Comparison of ENCODE assay signal across 20 cellular contexts in the genomic region with DNA sequence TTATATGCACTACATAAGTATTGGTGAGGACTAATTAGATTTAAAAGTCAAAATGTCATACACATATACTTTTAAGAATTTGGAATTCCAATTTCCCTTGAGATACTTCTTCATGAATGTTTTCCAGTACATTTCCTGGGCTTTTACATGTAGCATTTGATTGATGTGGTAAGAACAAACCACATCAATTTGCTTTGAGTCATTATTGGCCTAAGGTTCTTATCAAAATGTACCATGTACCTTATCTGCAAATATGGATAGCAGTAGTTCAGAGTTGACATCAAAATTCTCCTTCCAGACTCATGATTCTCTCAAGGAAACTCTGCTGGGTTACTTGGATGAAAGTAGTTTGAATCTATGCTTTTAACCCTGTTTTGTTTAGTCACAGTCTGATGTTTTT. TPM values are rescaled to one million over a fixed set of nuclear protein-coding genes. Genes with fewer than 3 reads are reported as not detected.
DNase-seq lines count a peak whose midpoint lies in the region; ATAC-seq, FAIRE-seq and TF ChIP-seq lines count a peak whose summit lies in the region.
"Had no signal": no experiment of that assay in that cellular context is flagged by ENCODE, and none has a peak within 500 bp of the region (broad histone marks: within the 10 kb centered on the region; RNA-seq: fewer than 3 reads in every experiment).

No MANE protein-coding gene starts in this region.

- H3K4me3 ChIP-seq in A549 (peak overlapping the region; percentile 93; the same call in 1 of the 3 replicates), astrocyte of the cerebellum (ENCODE audit: low read depth, low read length) (peak overlapping the region; percentile 3), mucosa of rectum (ENCODE audit: low read length in 2 of 2) (peak overlapping the region in 1 of 2 donors; percentile 6)
- H3K4me3 ChIP-seq: cardiac muscle cell, pancreas had no signal

- TF ChIP-seq RAD21 in A549 (conservative IDR thresholded peaks at IDR 0.05 in 1 of 2, IDR thresholded peaks at IDR 0.05 in 1 of 2) = no peak

- TF ChIP-seq CTCF in A549 (IDR thresholded peaks at IDR 0.05) = no peak
- no peak for TF ChIP-seq CTCF in astrocyte of the cerebellum (IDR thresholded peaks at IDR 0.05; ENCODE audit: low read depth, low read length, missing control alignments)

- H3K9me3 Mint-ChIP-seq in activated naive CD4-positive, alpha-beta T cell treated with anti-CD3 and anti-CD28 coated beads, Interleukin-2, amount 10 ng/mL, durations not matched to agents 7 days and 5 days = no peaks in the 10 kb centered on the region
- H3K9me3 Mint-ChIP-seq: CD8-positive, alpha-beta T cell; effector memory CD8-positive, alpha-beta T cell; stimulated activated naive B cell treated with anti-CD40 and anti-IgM and Interleukin-4, amounts not matched to agents 10 μg/mL and 1 μg/mL and 100 μg/mL, for 72 hours had no signal

- no peaks in the 10 kb centered on the region for H3K9me3 ChIP-seq in A549
- H3K9me3 ChIP-seq in mucosa of rectum (ENCODE audit: control insufficient read depth in 2 of 2, low read length in 2 of 2) = no peaks in the 10 kb centered on the region
- H3K9me3 ChIP-seq: pancreas had no signal

- peaks cover 14% of the 10 kb centered on the region for H3K36me3 Mint-ChIP-seq in activated naive CD4-positive, alpha-beta T cell treated with anti-CD3 and anti-CD28 coated beads, Interleukin-2, amount 10 ng/mL, durations not matched to agents 7 days and 5 days

- POLR2A ChIA-PET in A549 (lab: Yijun Ruan, JAX) = no interaction called here

- no peak for FAIRE-seq in A549 (lab: Jason Lieb, UNC)
- FAIRE-seq: pancreas had no signal

- TF ChIP-seq EP300 in A549 (IDR thresholded peaks at IDR 0.05) = no peak

- peaks cover 63% of the 10 kb centered on the region for H3K4me1 ChIP-seq in A549
- H3K4me1 ChIP-seq in mucosa of rectum (ENCODE audit: control insufficient read depth in 2 of 2, insufficient read depth in 2 of 2, low read length in 2 of 2) = peaks cover 32 to 66% of the 10 kb centered on the region in 2 donors

- TF ChIP-seq POLR2A in A549 (IDR thresholded peaks at IDR 0.05; ENCODE audit: low read length) = no peak

- H3K4me3 Mint-ChIP-seq in activated naive CD4-positive, alpha-beta T cell treated with anti-CD3 and anti-CD28 coated beads, Interleukin-2, amount 10 ng/mL, durations not matched to agents 7 days and 5 days = no peak overlapping the region
- H3K4me3 Mint-ChIP-seq: stimulated activated naive B cell treated with anti-CD40 and anti-IgM and Interleukin-4, amounts not matched to agents 10 μg/mL and 1 μg/mL and 100 μg/mL, for 72 hours had no signal

- no peaks in the 10 kb centered on the region for H3K36me3 ChIP-seq in mucosa of rectum (ENCODE audit: control insufficient read depth in 2 of 2, insufficient read depth in 2 of 2, low read length in 2 of 2)
- H3K36me3 ChIP-seq: cardiac muscle cell, pancreas had no signal

- H3K27ac Mint-ChIP-seq in activated naive CD4-positive, alpha-beta T cell treated with anti-CD3 and anti-CD28 coated beads, Interleukin-2, amount 10 ng/mL, durations not matched to agents 7 days and 5 days = no peak overlapping the region
- H3K27ac Mint-ChIP-seq: CD8-positive, alpha-beta T cell; stimulated activated naive B cell treated with anti-CD40 and anti-IgM and Interleukin-4, amounts not matched to agents 10 μg/mL and 1 μg/mL and 100 μg/mL, for 72 hours; T-helper 17 cell had no signal

- no peak for ATAC-seq in A549
- ATAC-seq in HG02885 (IDR thresholded peaks at IDR 0.05; ENCODE audit: poor library complexity, unreplicated experiment) = no peak
- ATAC-seq: activated CD4-positive, CD25-positive, alpha-beta regulatory T cell treated with anti-CD3 and anti-CD28 coated beads, Interleukin-2, amount 50 U/mL, for 24 hours; CD8-positive, alpha-beta T cell; effector memory CD8-positive, alpha-beta T cell; pancreas; stimulated activated naive B cell treated with anti-CD40 and anti-IgM and Interleukin-4, amounts not matched to agents 10 μg/mL and 1 μg/mL and 100 μg/mL, for 72 hours; T-helper 17 cell had no signal

- in situ Hi-C loops in astrocyte of the cerebellum (cut with HindIII; ENCODE audit: low sequenced_read_pairs) = loop anchor here (5.0 kb wide), 1 partner anchor 52 kb away; no protein-coding TSS in a partner anchor

- CTCF ChIA-PET in A549 (lab: Yijun Ruan, JAX) = interaction anchor here (1.4 kb wide), 1 partner anchor 51 kb away, joined by 6 read pairs; no protein-coding TSS in a partner anchor
- CTCF ChIA-PET in activated naive CD4-positive, alpha-beta T cell treated with anti-CD3 and anti-CD28 coated beads, Interleukin-2, amount 10 ng/mL, durations not matched to agents 7 days and 5 days (lab: Charles Lee) = no interaction called here

- DNase-seq in A549 (ENCODE audit: low read depth in 1 of 2, low spot score in 1 of 2) = no peak
- peak; percentile 19 for DNase-seq in LoVo (ENCODE audit: low spot score)
- no peak for DNase-seq in astrocyte of the cerebellum (ENCODE audit: low read depth)
- DNase-seq in activated CD4-positive, CD25-positive, alpha-beta regulatory T cell treated with anti-CD3 and anti-CD28 coated beads, Interleukin-2, amount 50 U/mL, for 72 hours = no peak
- no peak for DNase-seq in SHP77 treated with DMSO at 0.1 percent for 48 hours (lab: John Stamatoyannopoulos, UW)
- no peak for DNase-seq in activated naive CD4-positive, alpha-beta T cell treated with anti-CD3 and anti-CD28 coated beads, Interleukin-2, amount 10 ng/mL, durations not matched to agents 7 days and 5 days
- DNase-seq: ACHN; activated CD8-positive, alpha-beta memory T cell treated with anti-CD3 and anti-CD28 coated beads, Interleukin-2, amount 50 U/mL, for 48 hours; CD8-positive, alpha-beta T cell; effector memory CD8-positive, alpha-beta T cell; hippocampal formation; kidney glomerular epithelial cell; pancreas; stimulated activated CD4-positive, alpha-beta T cell treated with anti-CD3 and anti-CD28 coated beads, Interleukin-12 subunit alpha, Interleukin-12 subunit beta, amount 100 ng/mL, for 4 hours; stimulated activated naive B cell treated with anti-CD40 and anti-IgM and Interleukin-4, amounts not matched to agents 10 μg/mL and 1 μg/mL and 100 μg/mL, for 72 hours; T-helper 17 cell had no signal

- peaks cover 13% of the 10 kb centered on the region for H3K27me3 Mint-ChIP-seq in activated naive CD4-positive, alpha-beta T cell treated with anti-CD3 and anti-CD28 coated beads, Interleukin-2, amount 10 ng/mL, durations not matched to agents 7 days and 5 days
- H3K27me3 Mint-ChIP-seq: effector memory CD8-positive, alpha-beta T cell; stimulated activated naive B cell treated with anti-CD40 and anti-IgM and Interleukin-4, amounts not matched to agents 10 μg/mL and 1 μg/mL and 100 μg/mL, for 72 hours; T-helper 17 cell had no signal

- H3K4me1 Mint-ChIP-seq in activated naive CD4-positive, alpha-beta T cell treated with anti-CD3 and anti-CD28 coated beads, Interleukin-2, amount 10 ng/mL, durations not matched to agents 7 days and 5 days = peaks cover 54% of the 10 kb centered on the region

- no peaks in the 10 kb centered on the region for H3K27me3 ChIP-seq in mucosa of rectum (ENCODE audit: control insufficient read depth in 2 of 2, insufficient read depth in 2 of 2, low read length in 2 of 2)
- H3K27me3 ChIP-seq: pancreas had no signal

- peak overlapping the region; percentile 90 for H3K4me2 ChIP-seq in A549

- H3K27ac ChIP-seq in A549 (peak overlapping the region; percentile 9 to 34; a peak in 1 of 6 replicates), mucosa of rectum (ENCODE audit: low read depth in 2 of 2, low read length in 2 of 2) (peak overlapping the region; percentile 56 to 67)
- H3K27ac ChIP-seq: cardiac muscle cell had no signal

- H3K9ac ChIP-seq in mucosa of rectum (ENCODE audit: low read depth in 1 of 2, low read length in 2 of 2) = peak overlapping the region in 1 of 2 donors; percentile 5

TF ChIP-seq in A549, 52 proteins besides CTCF, POLR2A, EP300 and RAD21 (continues in another document):
- TF ChIP-seq HOXB5 (CRISPR knock-in tag; IDR thresholded peaks at IDR 0.05) = no peak
- TF ChIP-seq TP53 (CRISPR knock-in tag; IDR thresholded peaks at IDR 0.05) = no peak
- no peak for TF ChIP-seq POLR2AphosphoS2 (conservative IDR thresholded peaks at IDR 0.05; ENCODE audit: low read length)
- no peak for TF ChIP-seq EHF (CRISPR knock-in tag; IDR thresholded peaks at IDR 0.05)
- TF ChIP-seq TFCP2L1 (CRISPR knock-in tag; IDR thresholded peaks at IDR 0.05) = no peak
- no peak for TF ChIP-seq KDM1A (IDR thresholded peaks at IDR 0.05; ENCODE audit: low read depth)
- TF ChIP-seq RNF2 (IDR thresholded peaks at IDR 0.05; ENCODE audit: borderline replicate concordance, low read depth) = no peak
- TF ChIP-seq JUNB (IDR thresholded peaks at IDR 0.05) = no peak
- TF ChIP-seq, protein P1, sequence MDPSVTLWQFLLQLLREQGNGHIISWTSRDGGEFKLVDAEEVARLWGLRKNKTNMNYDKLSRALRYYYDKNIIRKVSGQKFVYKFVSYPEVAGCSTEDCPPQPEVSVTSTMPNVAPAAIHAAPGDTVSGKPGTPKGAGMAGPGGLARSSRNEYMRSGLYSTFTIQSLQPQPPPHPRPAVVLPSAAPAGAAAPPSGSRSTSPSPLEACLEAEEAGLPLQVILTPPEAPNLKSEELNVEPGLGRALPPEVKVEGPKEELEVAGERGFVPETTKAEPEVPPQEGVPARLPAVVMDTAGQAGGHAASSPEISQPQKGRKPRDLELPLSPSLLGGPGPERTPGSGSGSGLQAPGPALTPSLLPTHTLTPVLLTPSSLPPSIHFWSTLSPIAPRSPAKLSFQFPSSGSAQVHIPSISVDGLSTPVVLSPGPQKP (IDR thresholded peaks at IDR 0.05; ENCODE audit: low read depth, low read length) = no peak
- TF ChIP-seq HDAC2 (IDR thresholded peaks at IDR 0.05) = no peak
- TF ChIP-seq, protein P2, sequence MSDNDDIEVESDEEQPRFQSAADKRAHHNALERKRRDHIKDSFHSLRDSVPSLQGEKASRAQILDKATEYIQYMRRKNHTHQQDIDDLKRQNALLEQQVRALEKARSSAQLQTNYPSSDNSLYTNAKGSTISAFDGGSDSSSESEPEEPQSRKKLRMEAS (IDR thresholded peaks at IDR 0.05) = no peak
- no peak for TF ChIP-seq BHLHE40 (IDR thresholded peaks at IDR 0.05; ENCODE audit: low read depth, low read length)
- TF ChIP-seq CBX2 (IDR thresholded peaks at IDR 0.05; ENCODE audit: borderline replicate concordance, low read depth) = no peak
- TF ChIP-seq KDM5A (IDR thresholded peaks at IDR 0.05) = no peak

RNA-seq across cellular contexts. Expression of a gene that starts 2.5 kb away (rescaled TPM):
- polyA plus RNA-seq in A549 (2011; rRNA removed) = 223 and 257 TPM in 2 replicates
- 48.9 and 52.6 TPM in 2 replicates for polyA plus RNA-seq in A549 (2012; cell fraction: cytosol; rRNA removed)
- 39.1 and 51.1 TPM in 2 replicates for polyA plus RNA-seq in A549 (2012; cell fraction: nucleus; rRNA removed)
- polyA plus RNA-seq in A549 (2017; fragmentation: RNase III; extraction: RNeasy Plus Mini Kit Qiagen cat#74134 plus additional on column Dnase treatment) = 150 to 172 TPM (median 163 TPM) in 3 replicates
- polyA minus RNA-seq in A549 (2011; rRNA and poly(A)+ RNA removed) = 111 and 112 TPM in 2 replicates
